ENCODE assay signal across 30 cellular contexts in the genomic region with DNA sequence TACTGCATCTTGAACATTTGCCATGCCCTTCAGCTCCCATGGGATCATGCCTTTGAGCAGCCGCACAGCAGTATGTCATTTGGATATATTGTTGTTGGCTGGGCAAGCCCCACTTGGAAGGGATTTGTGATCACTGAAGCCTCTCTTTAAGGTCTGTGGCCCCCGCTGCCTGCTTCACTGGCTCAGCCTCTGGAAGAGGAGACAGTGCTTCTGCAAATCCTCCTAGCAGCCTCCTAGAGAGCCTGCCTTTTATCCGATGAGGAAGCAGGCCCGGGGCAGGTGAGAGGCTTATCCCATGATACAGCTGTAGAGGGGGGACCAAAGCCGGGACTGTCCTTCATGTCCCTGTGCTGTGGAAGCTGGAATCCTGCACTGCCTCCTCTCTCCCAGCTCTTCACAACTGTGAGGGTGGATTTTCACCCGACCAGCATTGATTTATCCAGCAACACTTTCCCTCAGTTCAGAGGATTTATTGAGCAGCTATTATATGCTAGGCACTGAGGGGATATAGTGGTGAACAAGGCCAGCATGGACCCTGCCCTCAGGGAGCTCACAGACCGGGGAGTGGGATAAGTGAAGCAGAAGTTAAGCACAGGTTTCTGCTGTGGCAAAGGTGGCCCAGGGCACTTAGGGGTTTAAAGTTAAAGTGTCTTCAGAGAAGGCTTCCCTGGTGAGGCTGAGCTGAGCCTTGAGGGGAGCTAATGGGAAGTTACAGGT. TPM values are rescaled to one million over a fixed set of nuclear protein-coding genes. Genes with fewer than 3 reads are reported as not detected.
A peak's percentile ranks its signal among the peaks of the same experiment; 100 is the strongest.
DNase-seq lines count a peak whose midpoint lies in the region; ATAC-seq and TF ChIP-seq lines count a peak whose summit lies in the region.
"Had no signal": no experiment of that assay in that cellular context is flagged by ENCODE, and none has a peak within 500 bp of the region (broad histone marks: within the 10 kb centered on the region; RNA-seq: fewer than 3 reads in every experiment).

No MANE protein-coding gene starts in this region.

- DNase-seq in NCI-H446 (lab: John Stamatoyannopoulos, UW) (peak; percentile 5 to 55), NCI-H446 treated with DMSO at 0.1 percent for 48 hours (lab: John Stamatoyannopoulos, UW) (no peak), NCI-H2107 treated with DMSO at 0.1 percent for 48 hours (lab: John Stamatoyannopoulos, UW; ENCODE audit: unreplicated experiment) (peak; percentile 87), SJCRH30 (peak; percentile 22 to 51), type B pancreatic cell (ENCODE audit: extremely low spot score, unreplicated experiment) (no peak), glomerular visceral epithelial cell (ENCODE audit: extremely low spot score) (no peak), AML-193 (lab: John Stamatoyannopoulos, UW) (no peak)
- DNase-seq: activated CD4-positive, alpha-beta memory T cell treated with anti-CD3 and anti-CD28 coated beads, Interleukin-2, amount 10 ng/mL, durations not matched to agents 7 days and 5 days; activated CD4-positive, CD25-positive, alpha-beta regulatory T cell; activated gamma-delta T cell treated with Interleukin-2 at 50 U/mL for 16 hours; activated T-cell treated with anti-CD3 and anti-CD28 coated beads, Interleukin-2, amount 50 U/mL, for 1 hour; amniotic stem cell; COR-L47; dermis blood vessel endothelial cell; GOT3; mesendoderm; naive B cell; NCI-H1105 treated with DMSO at 0.1 percent for 48 hours; NCI-H510A; SW 1271; trophoblast cell had no signal

- no peaks in the 10 kb centered on the region for H3K9me3 ChIP-seq in SJCRH30 (replicated peaks)
- H3K9me3 ChIP-seq: A549, right atrium auricular region had no signal

- no peak for ATAC-seq in activated CD4-positive, CD25-positive, alpha-beta regulatory T cell treated with anti-CD3 and anti-CD28 coated beads, Interleukin-2, amount 50 U/mL, for 24 hours
- ATAC-seq: A549, HepG2, left colon had no signal

- TF ChIP-seq CTCF in type B pancreatic cell (conservative IDR thresholded peaks at IDR 0.05), result no peak

- H3K27me3 ChIP-seq in SJCRH30, result no peaks in the 10 kb centered on the region
- H3K27me3 ChIP-seq: right atrium auricular region had no signal

- no peak overlapping the region for H3K4me3 ChIP-seq in SJCRH30
- H3K4me3 ChIP-seq: A549, cardiac muscle cell, right atrium auricular region had no signal

- no peaks in the 10 kb centered on the region for H3K9me3 Mint-ChIP-seq in type B pancreatic cell
- H3K9me3 Mint-ChIP-seq: activated CD4-positive, alpha-beta memory T cell treated with anti-CD3 and anti-CD28 coated beads, Interleukin-2, amount 10 ng/mL, durations not matched to agents 7 days and 5 days; naive B cell had no signal

- peaks cover 3% of the 10 kb centered on the region; the same call in 1 of the 2 replicates for H3K4me1 ChIP-seq in SJCRH30

- no peak overlapping the region for H3K4me3 Mint-ChIP-seq in type B pancreatic cell
- H3K4me3 Mint-ChIP-seq: activated CD4-positive, alpha-beta memory T cell treated with anti-CD3 and anti-CD28 coated beads, Interleukin-2, amount 10 ng/mL, durations not matched to agents 7 days and 5 days; naive B cell had no signal

- H3K27ac ChIP-seq in SJCRH30, result no peak overlapping the region
- H3K27ac ChIP-seq: A549, cardiac muscle cell, HL-60, right atrium auricular region had no signal

- H3K27me3 Mint-ChIP-seq in type B pancreatic cell, result peaks cover 31% of the 10 kb centered on the region

- no peaks in the 10 kb centered on the region for H3K36me3 Mint-ChIP-seq in type B pancreatic cell
- H3K36me3 Mint-ChIP-seq: naive B cell had no signal

- no peaks in the 10 kb centered on the region for H3K36me3 ChIP-seq in SJCRH30
- H3K36me3 ChIP-seq: cardiac muscle cell, right atrium auricular region had no signal

- H3K27ac Mint-ChIP-seq in type B pancreatic cell, result peak overlapping the region; percentile 61
- H3K27ac Mint-ChIP-seq: activated CD4-positive, alpha-beta memory T cell treated with anti-CD3 and anti-CD28 coated beads, Interleukin-2, amount 10 ng/mL, durations not matched to agents 7 days and 5 days; naive B cell had no signal

- peaks cover 6% of the 10 kb centered on the region for H3K4me1 Mint-ChIP-seq in type B pancreatic cell (ENCODE audit: unreplicated experiment)
- H3K4me1 Mint-ChIP-seq: naive B cell had no signal

RNA-seq across cellular contexts. Expression of a gene that starts 3.9 kb away (rescaled TPM):
- total RNA-seq in SJCRH30 (2014; rRNA removed; shearing (Covaris generic)), result not detected in 2 replicates
- total RNA-seq in type B pancreatic cell (ENCODE audit: low replicate concordance), result 2.9 and 3.8 TPM in 2 replicates
- total RNA-seq: activated CD4-positive, alpha-beta memory T cell treated with anti-CD3 and anti-CD28 coated beads, Interleukin-2, amount 10 ng/mL, durations not matched to agents 7 days and 5 days; cardiac muscle cell; dermis blood vessel endothelial cell; HepG2; LHCN-M2; osteocyte; right atrium auricular region had no signal

RNA-seq across cellular contexts. Expression of a gene that starts 14.4 kb away (rescaled TPM):
- total RNA-seq in SJCRH30 (2014; rRNA removed; shearing (Covaris generic)), result not detected in 2 replicates
- 0.05 TPM in 1 of 2 replicates, not detected in the other for total RNA-seq in type B pancreatic cell (ENCODE audit: low replicate concordance)
- total RNA-seq: cardiac muscle cell, dermis blood vessel endothelial cell, HepG2, left colon, LHCN-M2, osteocyte, right atrium auricular region had no signal

RNA-seq across cellular contexts. Expression of a gene that starts 55.1 kb away (rescaled TPM):
- total RNA-seq in SJCRH30 (2014; rRNA removed; shearing (Covaris generic)), result 0.15 and 0.22 TPM in 2 replicates
- total RNA-seq in type B pancreatic cell (ENCODE audit: low replicate concordance), result 9.5 and 15.3 TPM in 2 replicates
- total RNA-seq: dermis blood vessel endothelial cell had no signal

Comparison
In these comparisons a context has a peak if more than half of its experiments do, and no peak if none do; other contexts are left out.
1. DNase-seq: peak in NCI-H446 (2 of 2), NCI-H2107 treated with DMSO at 0.1 percent for 48 hours (single experiment) and SJCRH30 (2 of 2); none in NCI-H446 treated with DMSO at 0.1 percent for 48 hours (single experiment), type B pancreatic cell (single experiment), glomerular visceral epithelial cell (single experiment) and AML-193 (0 of 2).